In the genomic region with DNA sequence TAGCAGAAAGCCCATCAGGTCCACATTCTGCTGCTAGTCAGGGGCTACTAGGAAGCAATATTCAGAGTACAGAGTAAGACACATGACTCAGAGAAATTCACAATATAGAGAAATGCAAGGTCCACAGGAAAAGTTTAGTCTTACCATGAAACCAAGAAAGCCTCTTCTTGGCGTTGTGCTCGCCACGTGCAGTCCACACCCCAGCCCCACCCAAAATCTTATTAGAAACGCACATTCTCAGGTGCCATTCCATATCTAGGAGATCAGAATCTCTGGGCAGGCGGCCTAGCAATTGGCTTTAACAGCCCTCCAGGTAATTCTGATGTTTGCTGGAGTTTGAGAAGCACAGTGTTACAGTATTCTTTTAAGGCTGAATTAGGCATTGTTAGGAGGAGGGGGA, we compare ENCODE assay signal across 15 cellular contexts. TPM values are rescaled to one million over a fixed set of nuclear protein-coding genes. Genes with fewer than 3 reads are reported as not detected.
DNase-seq lines count a peak whose midpoint lies in the region; ATAC-seq, FAIRE-seq and TF ChIP-seq lines count a peak whose summit lies in the region.
"Had no signal": no experiment of that assay in that cellular context is flagged by ENCODE, and none has a peak within 500 bp of the region (broad histone marks: within the 10 kb centered on the region; RNA-seq: fewer than 3 reads in every experiment).

No MANE protein-coding gene starts in this region.

- H3K27me3 ChIP-seq in PC-3 (ENCODE audit: low read length) (peaks cover 10% of the 10 kb centered on the region), RWPE2 (ENCODE audit: insufficient read depth, poor library complexity, severe bottlenecking) (no peaks in the 10 kb centered on the region), small intestine (ENCODE audit: control insufficient read depth in 2 of 2, insufficient read depth in 2 of 2, low read length in 2 of 2) (peaks cover 0 to 2% of the 10 kb centered on the region in 2 donors), sigmoid colon (no peaks in the 10 kb centered on the region)
- H3K27me3 ChIP-seq: BLaER1 treated with 17β-estradiol and CSF1 and Interleukin-3, amounts not matched to agents 10 nM and 100 nM had no signal

- CTCF ChIA-PET in PC-3 (lab: Charles Lee): interaction anchor here (0.6 kb wide), 1 partner anchor 39 kb away, joined by 4 read pairs; no protein-coding TSS in a partner anchor

- no peaks in the 10 kb centered on the region for H4K20me1 ChIP-seq in PC-3 (ENCODE audit: low read length)
- H4K20me1 ChIP-seq: BLaER1 treated with 17β-estradiol and CSF1 and Interleukin-3, amounts not matched to agents 10 nM and 100 nM had no signal

- H3K9me2 ChIP-seq in PC-3 (replicated peaks; ENCODE audit: low read length): no peaks in the 10 kb centered on the region

- TF ChIP-seq CTCF in PC-3 (conservative IDR thresholded peaks at IDR 0.05; ENCODE audit: low read depth, low read length) (no peak), RWPE2 (IDR thresholded peaks at IDR 0.05; ENCODE audit: poor library complexity, severe bottlenecking) (no peak), sigmoid colon (IDR thresholded peaks at IDR 0.05) (no peak)

- H3K9me3 ChIP-seq in PC-3 (ENCODE audit: low read length) (no peaks in the 10 kb centered on the region), RWPE2 (ENCODE audit: severe bottlenecking) (no peaks in the 10 kb centered on the region), small intestine (ENCODE audit: control insufficient read depth, low read depth) (no peaks in the 10 kb centered on the region), sigmoid colon (no peaks in the 10 kb centered on the region)
- H3K9me3 ChIP-seq: BLaER1 treated with 17β-estradiol and CSF1 and Interleukin-3, amounts not matched to agents 10 nM and 100 nM; HAP-1 had no signal

- H3K4me3 ChIP-seq in PC-3 (ENCODE audit: low read length): no peak overlapping the region
- H3K4me3 ChIP-seq in RWPE2 (ENCODE audit: severe bottlenecking): no peak overlapping the region
- H3K4me3 ChIP-seq in small intestine (ENCODE audit: low read depth in 1 of 2, low read length in 2 of 2): no peak overlapping the region
- no peak overlapping the region for H3K4me3 ChIP-seq in sigmoid colon
- H3K4me3 ChIP-seq: BLaER1 treated with 17β-estradiol and CSF1 and Interleukin-3, amounts not matched to agents 10 nM and 100 nM; HAP-1 had no signal

- no peaks in the 10 kb centered on the region for H3K36me3 ChIP-seq in PC-3 (ENCODE audit: low read depth, low read length)
- H3K36me3 ChIP-seq in RWPE2 (ENCODE audit: low read depth): no peaks in the 10 kb centered on the region
- no peaks in the 10 kb centered on the region for H3K36me3 ChIP-seq in small intestine (ENCODE audit: control insufficient read depth in 2 of 2, insufficient read depth in 2 of 2, low read length in 2 of 2)
- H3K36me3 ChIP-seq in sigmoid colon: no peaks in the 10 kb centered on the region
- H3K36me3 ChIP-seq: BLaER1 treated with 17β-estradiol and CSF1 and Interleukin-3, amounts not matched to agents 10 nM and 100 nM; HAP-1 had no signal

- H3K9ac ChIP-seq in PC-3 (ENCODE audit: low read length): no peak overlapping the region
- H3K9ac ChIP-seq: BLaER1 treated with 17β-estradiol and CSF1 and Interleukin-3, amounts not matched to agents 10 nM and 100 nM had no signal

- H3K4me2 ChIP-seq in PC-3 (ENCODE audit: low read length): no peak overlapping the region
- H3K4me2 ChIP-seq: BLaER1 treated with 17β-estradiol and CSF1 and Interleukin-3, amounts not matched to agents 10 nM and 100 nM had no signal

- POLR2A ChIA-PET in PC-3 (lab: Charles Lee; ENCODE audit: unreplicated experiment): no interaction called here

- intact Hi-C loops in PC-3 (cut with micrococcal nuclease) (no loop called here), left colon (cut with DNase I, micrococcal nuclease) (no loop called here), sigmoid colon (cut with DNase I) (no loop called here)

- DNase-seq in PC-3: no peak
- no peak for DNase-seq in RWPE2 (ENCODE audit: low spot score)
- no peak for DNase-seq in left colon
- peak; percentile 16 for DNase-seq in small intestine
- DNase-seq in DMS79 treated with DMSO at 0.1 percent for 48 hours (lab: John Stamatoyannopoulos, UW): no peak
- DNase-seq in sigmoid colon: no peak
- DNase-seq: Calu3; CD8-positive, alpha-beta T cell had no signal

- H3K4me1 ChIP-seq in PC-3 (ENCODE audit: insufficient read depth, low read length): no peaks in the 10 kb centered on the region
- H3K4me1 ChIP-seq in RWPE2 (ENCODE audit: insufficient read depth, poor library complexity, severe bottlenecking): peaks cover 9% of the 10 kb centered on the region
- no peaks in the 10 kb centered on the region for H3K4me1 ChIP-seq in small intestine (ENCODE audit: control insufficient read depth in 2 of 2, insufficient read depth in 1 of 2, low read depth in 1 of 2, low read length in 1 of 2)
- H3K4me1 ChIP-seq in sigmoid colon: no peaks in the 10 kb centered on the region
- H3K4me1 ChIP-seq: HAP-1 had no signal

- H2AFZ ChIP-seq in PC-3 (ENCODE audit: low read length): no peak overlapping the region

- no TSS peak for BruUV-seq in PC-3 (replicated peaks; lab: Mats Ljungman, UMichigan)

- no peaks in the 10 kb centered on the region for H3K79me2 ChIP-seq in PC-3 (ENCODE audit: low read length)

- WGBS in small intestine, 3 donors: 12 to 61% (median 28%) methylated on average over 5 of the region's 5 CpGs
- WGBS in sigmoid colon, 2 donors: 20 to 65% methylated on average over 5 of the region's 5 CpGs

- no peak for FAIRE-seq in small intestine (lab: Jason Lieb, UNC)
- FAIRE-seq: G401.6, GM12891, GM19239, HTR-8/SVneo had no signal

- TF ChIP-seq EP300 in sigmoid colon (IDR thresholded peaks at IDR 0.05): no peak

- no peak for TF ChIP-seq POLR2A in sigmoid colon (IDR thresholded peaks at IDR 0.05)

- no peaks in the 10 kb centered on the region for H3F3A ChIP-seq in PC-3 (ENCODE audit: low read length, unreplicated experiment)

- H3K27ac ChIP-seq in PC-3 (ENCODE audit: low read length): no peak overlapping the region
- peak overlapping the region; percentile 13 for H3K27ac ChIP-seq in RWPE2 (ENCODE audit: poor library complexity, severe bottlenecking)
- H3K27ac ChIP-seq in small intestine (ENCODE audit: low read depth in 1 of 2, low read length in 1 of 2): no peak overlapping the region
- no peak overlapping the region for H3K27ac ChIP-seq in sigmoid colon
- H3K27ac ChIP-seq: BLaER1 treated with 17β-estradiol and CSF1 and Interleukin-3, amounts not matched to agents 10 nM and 100 nM had no signal

- ATAC-seq in PC-3 (peak; percentile 23), RWPE2 (ENCODE audit: low read depth) (peak; percentile 23; the same call in 1 of the 3 replicates), left colon (peak; percentile 50), HG03571 (IDR thresholded peaks at IDR 0.05; ENCODE audit: unreplicated experiment) (no peak)
- ATAC-seq: CD8-positive, alpha-beta T cell had no signal

RNA-seq across cellular contexts. Expression of a gene that starts 15.8 kb away (rescaled TPM):
- 161 and 213 TPM in 2 replicates for total RNA-seq in PC-3 (2014; rRNA removed)
- total RNA-seq in left colon: 10 to 100 TPM; 81.4 to 92.6 TPM
- 10 to 100 TPM; 18.8 to 34.0 (median 18.9) TPM for polyA plus RNA-seq in small intestine
- 10 to 100 TPM; 67.0 to 86.6 (median 78.6) TPM for total RNA-seq in sigmoid colon
- polyA plus RNA-seq in sigmoid colon: 10 to 100 TPM; 16.2 to 37.5 (median 19.4) TPM

RNA-seq across cellular contexts. Expression of a gene that starts 39.6 kb away (rescaled TPM):
- 78.2 and 87.3 TPM in 2 replicates for total RNA-seq in PC-3 (2014; rRNA removed)
- 10 to 100 TPM; 12.5 to 20.0 TPM for total RNA-seq in left colon
- 10 to 100 TPM; 10.5 to 12.7 (median 12.2) TPM for polyA plus RNA-seq in small intestine
- total RNA-seq in sigmoid colon: 10 to 100 TPM in 1 of 4 donors, 1 to 10 TPM in 3; 7.9 to 10.3 (median 9.0) TPM
- 10 to 100 TPM in 1 of 3 donors, 1 to 10 TPM in 2; 5.1 to 13.5 (median 8.4) TPM for polyA plus RNA-seq in sigmoid colon

RNA-seq across cellular contexts. Expression of a gene that starts 47.1 kb away (rescaled TPM):
- 392 and 440 TPM in 2 replicates for total RNA-seq in PC-3 (2014; rRNA removed)
- 100 to 1,000 TPM; 137 to 168 TPM for total RNA-seq in left colon
- 100 to 1,000 TPM; 167 to 383 (median 240) TPM for polyA plus RNA-seq in small intestine
- total RNA-seq in sigmoid colon: 10 to 100 TPM; 51.2 to 99.5 (median 70.6) TPM
- polyA plus RNA-seq in sigmoid colon: 100 to 1,000 TPM; 179 to 273 (median 179) TPM

RNA-seq across cellular contexts. Expression of a gene that starts 53.5 kb away (rescaled TPM):
- 29.2 and 39.0 TPM in 2 replicates for total RNA-seq in PC-3 (2014; rRNA removed)
- total RNA-seq in left colon: 10 to 100 TPM; 21.8 to 32.4 TPM
- 10 to 100 TPM; 12.7 to 15.7 (median 14.4) TPM for polyA plus RNA-seq in small intestine
- 10 to 100 TPM; 10.2 to 11.7 (median 10.8) TPM for total RNA-seq in sigmoid colon
- polyA plus RNA-seq in sigmoid colon: 10 to 100 TPM; 14.4 to 26.8 (median 26.4) TPM
